1 cellular context compared by ENCODE assay signal in the genomic region with DNA sequence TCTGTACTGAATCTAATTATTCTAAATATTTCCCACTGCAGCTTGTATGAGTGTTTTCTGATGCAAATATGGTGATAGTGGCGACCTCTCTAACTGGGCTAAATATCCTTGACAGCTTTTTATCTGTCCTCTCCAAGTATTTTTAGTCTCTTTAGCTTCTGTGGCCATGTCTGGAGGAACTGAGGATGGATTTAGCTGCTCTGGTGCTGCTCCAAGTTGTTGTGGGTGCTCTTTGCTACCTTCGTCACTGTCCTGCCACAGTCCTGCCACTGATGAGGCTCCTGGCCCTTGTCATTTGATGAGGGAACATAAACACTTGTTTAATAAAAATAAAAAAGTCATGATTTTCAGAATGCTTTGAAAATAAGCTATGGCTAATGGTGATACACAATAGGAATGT.
TF ChIP-seq lines count a peak whose summit lies in the region.

No MANE protein-coding gene starts in this region.

TF ChIP-seq in GM23338, 12 proteins besides CTCF, POLR2A, EP300 and RAD21 (continued from another document):
- TF ChIP-seq, protein P1, sequence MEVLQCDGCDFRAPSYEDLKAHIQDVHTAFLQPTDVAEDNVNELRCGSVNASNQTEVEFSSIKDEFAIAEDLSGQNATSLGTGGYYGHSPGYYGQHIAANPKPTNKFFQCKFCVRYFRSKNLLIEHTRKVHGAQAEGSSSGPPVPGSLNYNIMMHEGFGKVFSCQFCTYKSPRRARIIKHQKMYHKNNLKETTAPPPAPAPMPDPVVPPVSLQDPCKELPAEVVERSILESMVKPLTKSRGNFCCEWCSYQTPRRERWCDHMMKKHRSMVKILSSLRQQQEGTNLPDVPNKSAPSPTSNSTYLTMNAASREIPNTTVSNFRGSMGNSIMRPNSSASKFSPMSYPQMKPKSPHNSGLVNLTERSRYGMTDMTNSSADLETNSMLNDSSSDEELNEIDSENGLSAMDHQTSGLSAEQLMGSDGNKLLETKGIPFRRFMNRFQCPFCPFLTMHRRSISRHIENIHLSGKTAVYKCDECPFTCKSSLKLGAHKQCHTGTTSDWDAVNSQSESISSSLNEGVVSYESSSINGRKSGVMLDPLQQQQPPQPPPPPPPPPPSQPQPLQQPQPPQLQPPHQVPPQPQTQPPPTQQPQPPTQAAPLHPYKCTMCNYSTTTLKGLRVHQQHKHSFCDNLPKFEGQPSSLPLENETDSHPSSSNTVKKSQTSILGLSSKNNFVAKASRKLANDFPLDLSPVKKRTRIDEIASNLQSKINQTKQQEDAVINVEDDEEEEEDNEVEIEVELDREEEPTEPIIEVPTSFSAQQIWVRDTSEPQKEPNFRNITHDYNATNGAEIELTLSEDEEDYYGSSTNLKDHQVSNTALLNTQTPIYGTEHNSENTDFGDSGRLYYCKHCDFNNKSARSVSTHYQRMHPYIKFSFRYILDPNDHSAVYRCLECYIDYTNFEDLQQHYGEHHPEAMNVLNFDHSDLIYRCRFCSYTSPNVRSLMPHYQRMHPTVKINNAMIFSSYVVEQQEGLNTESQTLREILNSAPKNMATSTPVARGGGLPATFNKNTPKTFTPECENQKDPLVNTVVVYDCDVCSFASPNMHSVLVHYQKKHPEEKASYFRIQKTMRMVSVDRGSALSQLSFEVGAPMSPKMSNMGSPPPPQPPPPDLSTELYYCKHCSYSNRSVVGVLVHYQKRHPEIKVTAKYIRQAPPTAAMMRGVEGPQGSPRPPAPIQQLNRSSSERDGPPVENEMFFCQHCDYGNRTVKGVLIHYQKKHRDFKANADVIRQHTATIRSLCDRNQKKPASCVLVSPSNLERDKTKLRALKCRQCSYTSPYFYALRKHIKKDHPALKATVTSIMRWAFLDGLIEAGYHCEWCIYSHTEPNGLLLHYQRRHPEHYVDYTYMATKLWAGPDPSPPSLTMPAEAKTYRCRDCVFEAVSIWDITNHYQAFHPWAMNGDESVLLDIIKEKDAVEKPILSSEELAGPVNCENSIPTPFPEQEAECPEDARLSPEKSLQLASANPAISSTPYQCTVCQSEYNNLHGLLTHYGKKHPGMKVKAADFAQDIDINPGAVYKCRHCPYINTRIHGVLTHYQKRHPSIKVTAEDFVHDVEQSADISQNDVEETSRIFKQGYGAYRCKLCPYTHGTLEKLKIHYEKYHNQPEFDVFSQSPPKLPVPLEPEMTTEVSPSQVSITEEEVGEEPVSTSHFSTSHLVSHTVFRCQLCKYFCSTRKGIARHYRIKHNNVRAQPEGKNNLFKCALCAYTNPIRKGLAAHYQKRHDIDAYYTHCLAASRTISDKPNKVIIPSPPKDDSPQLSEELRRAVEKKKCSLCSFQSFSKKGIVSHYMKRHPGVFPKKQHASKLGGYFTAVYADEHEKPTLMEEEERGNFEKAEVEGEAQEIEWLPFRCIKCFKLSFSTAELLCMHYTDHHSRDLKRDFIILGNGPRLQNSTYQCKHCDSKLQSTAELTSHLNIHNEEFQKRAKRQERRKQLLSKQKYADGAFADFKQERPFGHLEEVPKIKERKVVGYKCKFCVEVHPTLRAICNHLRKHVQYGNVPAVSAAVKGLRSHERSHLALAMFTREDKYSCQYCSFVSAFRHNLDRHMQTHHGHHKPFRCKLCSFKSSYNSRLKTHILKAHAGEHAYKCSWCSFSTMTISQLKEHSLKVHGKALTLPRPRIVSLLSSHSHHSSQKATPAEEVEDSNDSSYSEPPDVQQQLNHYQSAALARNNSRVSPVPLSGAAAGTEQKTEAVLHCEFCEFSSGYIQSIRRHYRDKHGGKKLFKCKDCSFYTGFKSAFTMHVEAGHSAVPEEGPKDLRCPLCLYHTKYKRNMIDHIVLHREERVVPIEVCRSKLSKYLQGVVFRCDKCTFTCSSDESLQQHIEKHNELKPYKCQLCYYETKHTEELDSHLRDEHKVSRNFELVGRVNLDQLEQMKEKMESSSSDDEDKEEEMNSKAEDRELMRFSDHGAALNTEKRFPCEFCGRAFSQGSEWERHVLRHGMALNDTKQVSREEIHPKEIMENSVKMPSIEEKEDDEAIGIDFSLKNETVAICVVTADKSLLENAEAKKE (CRISPR knock-in tag; IDR thresholded peaks at IDR 0.05): no peak
- TF ChIP-seq CREB1 (CRISPR knock-in tag; IDR thresholded peaks at IDR 0.05; ENCODE audit: low read depth) (no peak), POLR2AphosphoS5 (IDR thresholded peaks at IDR 0.05; ENCODE audit: low read depth) (no peak), NANOG (IDR thresholded peaks at IDR 0.05; ENCODE audit: borderline replicate concordance) (no peak)
